11 cellular contexts compared by ENCODE assay signal in genomic region chr16:50680556-50680893, GRCh38. TPM values are rescaled to one million over a fixed set of nuclear protein-coding genes. Genes with fewer than 3 reads are reported as not detected.
A peak's percentile ranks its signal among the peaks of the same experiment; 100 is the strongest.
DNase-seq lines count a peak whose midpoint lies in the region; ATAC-seq and TF ChIP-seq lines count a peak whose summit lies in the region.
"Had no signal": no experiment of that assay in that cellular context is flagged by ENCODE, and none has a peak within 500 bp of the region (broad histone marks: within the 10 kb centered on the region; RNA-seq: fewer than 3 reads in every experiment).

No MANE protein-coding gene starts in this region.

- H3K4me3 Mint-ChIP-seq in activated CD4-positive, alpha-beta memory T cell treated with anti-CD3 and anti-CD28 coated beads for 36 hours: peak overlapping the region; percentile 89
- H3K4me3 Mint-ChIP-seq in memory B cell: peak overlapping the region; percentile 89

- H3K27me3 ChIP-seq in left ventricle myocardium inferior (ENCODE audit: low read depth) (peaks cover 23% of the 10 kb centered on the region), upper lobe of right lung (no peaks in the 10 kb centered on the region)

- H3K9me3 ChIP-seq in left ventricle myocardium inferior (replicated peaks) (no peaks in the 10 kb centered on the region), upper lobe of right lung (no peaks in the 10 kb centered on the region)

- H3K27ac ChIP-seq in left ventricle myocardium inferior (replicated peaks): no peak overlapping the region
- peak overlapping the region; percentile 69 for H3K27ac ChIP-seq in upper lobe of right lung
- H3K27ac ChIP-seq: C4-2B had no signal

- TF ChIP-seq CTCF in left ventricle myocardium inferior (IDR thresholded peaks at IDR 0.05; ENCODE audit: borderline replicate concordance) (no peak), upper lobe of right lung (IDR thresholded peaks at IDR 0.05) (no peak)

- H3K9me3 Mint-ChIP-seq in activated CD4-positive, alpha-beta memory T cell treated with anti-CD3 and anti-CD28 coated beads for 36 hours: no peaks in the 10 kb centered on the region
- peaks cover 2% of the 10 kb centered on the region for H3K9me3 Mint-ChIP-seq in memory B cell

- H3K36me3 Mint-ChIP-seq in activated CD4-positive, alpha-beta memory T cell treated with anti-CD3 and anti-CD28 coated beads for 36 hours: peaks cover 41% of the 10 kb centered on the region
- H3K36me3 Mint-ChIP-seq in memory B cell: peaks cover 31% of the 10 kb centered on the region

- intact Hi-C loops in left ventricle myocardium inferior (cut with micrococcal nuclease): no loop called here
- intact Hi-C loops in left cardiac atrium (cut with DNase I): no loop called here
- intact Hi-C loops in activated CD4-positive, alpha-beta memory T cell treated with anti-CD3 and anti-CD28 coated beads for 36 hours (cut with micrococcal nuclease): loop anchor here (5.0 kb wide), 3 partner anchors 343 to 528 kb away; partner anchors contain the start of gene TENT4B
- intact Hi-C loops in upper lobe of right lung (cut with DNase I): no loop called here

- DNase-seq in left ventricle myocardium inferior: no peak
- no peak for DNase-seq in left cardiac atrium
- DNase-seq in activated CD4-positive, alpha-beta memory T cell treated with anti-CD3 and anti-CD28 coated beads for 36 hours: no peak
- no peak for DNase-seq in memory B cell (ENCODE audit: low spot score in 2 of 2)
- no peak for DNase-seq in upper lobe of right lung
- DNase-seq in germinal center (ENCODE audit: low spot score): no peak
- DNase-seq in HuH-7.5 (ENCODE audit: low spot score): no peak
- DNase-seq: SHP77 treated with DMSO at 0.1 percent for 48 hours had no signal

- ATAC-seq in left cardiac atrium (no peak), memory B cell (ENCODE audit: low read depth) (no peak), upper lobe of right lung (no peak), HG02973 (IDR thresholded peaks at IDR 0.05; ENCODE audit: unreplicated experiment) (no peak)

- peaks cover 82% of the 10 kb centered on the region for H3K4me1 Mint-ChIP-seq in activated CD4-positive, alpha-beta memory T cell treated with anti-CD3 and anti-CD28 coated beads for 36 hours (ENCODE audit: low read depth)
- peaks cover 58% of the 10 kb centered on the region for H3K4me1 Mint-ChIP-seq in memory B cell

- CTCF ChIA-PET in activated CD4-positive, alpha-beta memory T cell treated with anti-CD3 and anti-CD28 coated beads for 36 hours (lab: Charles Lee): interaction anchor here (0.9 to 20.1 kb wide), 8 partner anchors 9 to 325 kb away, joined by 3 to 430 read pairs (median 13); no protein-coding TSS in a partner anchor

- H3K36me3 ChIP-seq in left ventricle myocardium inferior: no peaks in the 10 kb centered on the region
- H3K36me3 ChIP-seq in upper lobe of right lung: peaks cover 4% of the 10 kb centered on the region

- no peaks in the 10 kb centered on the region for H3K27me3 Mint-ChIP-seq in activated CD4-positive, alpha-beta memory T cell treated with anti-CD3 and anti-CD28 coated beads for 36 hours
- H3K27me3 Mint-ChIP-seq in memory B cell: no peaks in the 10 kb centered on the region

- POLR2A ChIA-PET in activated CD4-positive, alpha-beta memory T cell treated with anti-CD3 and anti-CD28 coated beads for 36 hours (lab: Charles Lee): interaction anchor here (1.1 to 9.6 kb wide), 6 partner anchors 11 to 85 kb away, joined by 4 to 123 read pairs (median 8); partner anchors contain the start of genes CYLD and NOD2

- H3K4me1 ChIP-seq in left ventricle myocardium inferior (no peaks in the 10 kb centered on the region), upper lobe of right lung (peaks cover 33% of the 10 kb centered on the region)

- H3K4me3 ChIP-seq in left ventricle myocardium inferior (peak overlapping the region; percentile 33), upper lobe of right lung (peak overlapping the region; percentile 48)

- peak overlapping the region; percentile 91 for H3K27ac Mint-ChIP-seq in activated CD4-positive, alpha-beta memory T cell treated with anti-CD3 and anti-CD28 coated beads for 36 hours
- H3K27ac Mint-ChIP-seq in memory B cell: peak overlapping the region; percentile 97

RNA-seq across cellular contexts. Expression of gene SNX20, which starts 0.6 kb away (rescaled TPM):
- total RNA-seq in left ventricle myocardium inferior (0.69 TPM), left cardiac atrium (1 to 10 TPM; 1.2 to 2.0 TPM), upper lobe of right lung (9.2 TPM)
- total RNA-seq in activated CD4-positive, alpha-beta memory T cell treated with anti-CD3 and anti-CD28 coated beads for 36 hours: 10 to 100 TPM; 55.4 to 56.9 TPM
- total RNA-seq: NCI-H460 had no signal

RNA-seq across cellular contexts. Expression of gene NOD2, which starts 12.9 kb away (rescaled TPM):
- 0.52 TPM for total RNA-seq in left ventricle myocardium inferior
- total RNA-seq in left cardiac atrium: 1 to 10 TPM; 1.3 to 1.4 TPM
- 10 to 100 TPM; 17.9 to 18.7 TPM for total RNA-seq in activated CD4-positive, alpha-beta memory T cell treated with anti-CD3 and anti-CD28 coated beads for 36 hours
- 4.2 TPM for total RNA-seq in upper lobe of right lung
